Comparison of ENCODE assay signal across 16 cellular contexts in the genomic region with DNA sequence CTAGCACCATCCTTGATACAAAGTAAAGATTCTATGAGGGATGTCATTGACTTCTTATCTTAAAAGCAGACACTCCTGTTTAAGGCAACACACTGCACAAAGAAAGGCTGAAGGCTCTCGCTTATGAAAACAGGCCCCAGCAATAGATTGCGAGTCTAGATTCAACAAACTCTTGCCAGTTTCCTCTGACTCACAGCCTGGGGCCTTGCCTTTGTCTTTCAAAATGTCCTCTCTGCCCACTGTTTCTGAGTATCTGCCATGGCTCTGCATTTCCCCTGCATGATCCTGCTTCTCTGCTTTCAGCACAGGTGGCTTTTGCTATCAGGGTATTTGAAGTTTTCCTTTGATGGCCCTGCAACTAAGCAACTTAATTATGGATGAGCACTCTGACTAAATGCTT. TPM values are rescaled to one million over a fixed set of nuclear protein-coding genes. Genes with fewer than 3 reads are reported as not detected.
DNase-seq lines count a peak whose midpoint lies in the region; ATAC-seq and TF ChIP-seq lines count a peak whose summit lies in the region.
"Had no signal": no experiment of that assay in that cellular context is flagged by ENCODE, and none has a peak within 500 bp of the region (broad histone marks: within the 10 kb centered on the region; RNA-seq: fewer than 3 reads in every experiment).

No MANE protein-coding gene starts in this region.

- H3K27me3 ChIP-seq in RWPE2 (ENCODE audit: insufficient read depth, poor library complexity, severe bottlenecking) (no peaks in the 10 kb centered on the region), fibroblast of lung (ENCODE audit: control insufficient read depth, insufficient read depth, low read length) (no peaks in the 10 kb centered on the region), smooth muscle cell (ENCODE audit: low read depth) (no peaks in the 10 kb centered on the region), MM.1S (replicated peaks; ENCODE audit: insufficient read depth, low read length) (no peaks in the 10 kb centered on the region)
- H3K27me3 ChIP-seq: testis had no signal

- no peaks in the 10 kb centered on the region for H3K9me3 Mint-ChIP-seq in naive thymus-derived CD8-positive, alpha-beta T cell
- H3K9me3 Mint-ChIP-seq: naive B cell had no signal

- no peak overlapping the region for H3K9ac ChIP-seq in fibroblast of lung (ENCODE audit: insufficient read depth, low read length)
- no peak overlapping the region for H3K9ac ChIP-seq in smooth muscle cell (ENCODE audit: low read depth)
- no peak overlapping the region for H3K9ac ChIP-seq in MM.1S (ENCODE audit: low read length)
- H3K9ac ChIP-seq: KMS-11 had no signal

- H3K27ac ChIP-seq in RWPE2 (ENCODE audit: poor library complexity, severe bottlenecking) (no peak overlapping the region), fibroblast of lung (ENCODE audit: insufficient read depth, low read length) (no peak overlapping the region), smooth muscle cell (ENCODE audit: low read depth) (no peak overlapping the region), MM.1S (ENCODE audit: low read length) (no peak overlapping the region)
- H3K27ac ChIP-seq: KMS-11, testis, WERI-Rb-1 had no signal

- POLR2A ChIA-PET in naive thymus-derived CD8-positive, alpha-beta T cell (lab: Charles Lee): no interaction called here

- H4K20me1 ChIP-seq in fibroblast of lung (ENCODE audit: control insufficient read depth, extremely low read depth, insufficient read depth, low read length): no peaks in the 10 kb centered on the region
- no peaks in the 10 kb centered on the region for H4K20me1 ChIP-seq in smooth muscle cell (ENCODE audit: low read depth)
- H4K20me1 ChIP-seq in MM.1S (ENCODE audit: insufficient read depth, low read length): no peaks in the 10 kb centered on the region

- H3K4me1 ChIP-seq in RWPE2 (ENCODE audit: insufficient read depth, poor library complexity, severe bottlenecking) (no peaks in the 10 kb centered on the region), fibroblast of lung (ENCODE audit: control insufficient read depth, extremely low read depth, insufficient read depth, low read length) (no peaks in the 10 kb centered on the region), smooth muscle cell (ENCODE audit: low read depth) (no peaks in the 10 kb centered on the region), MM.1S (ENCODE audit: low read length) (no peaks in the 10 kb centered on the region)
- H3K4me1 ChIP-seq: testis had no signal

- H3K27ac Mint-ChIP-seq in naive thymus-derived CD8-positive, alpha-beta T cell: no peak overlapping the region

- H3K36me3 Mint-ChIP-seq in naive thymus-derived CD8-positive, alpha-beta T cell: no peaks in the 10 kb centered on the region
- H3K36me3 Mint-ChIP-seq: naive B cell had no signal

- H3F3A ChIP-seq in smooth muscle cell (ENCODE audit: low read depth) (no peaks in the 10 kb centered on the region), MM.1S (ENCODE audit: insufficient read depth, low read length) (no peaks in the 10 kb centered on the region)

- peak; percentile 72 for ATAC-seq in RWPE2 (ENCODE audit: low read depth)
- ATAC-seq in GM21360 (IDR thresholded peaks at IDR 0.05; ENCODE audit: unreplicated experiment): no peak
- ATAC-seq in naive thymus-derived CD8-positive, alpha-beta T cell: no peak
- ATAC-seq: sciatic nerve had no signal

- DNase-seq in NCI-H2227 (lab: John Stamatoyannopoulos, UW; ENCODE audit: unreplicated experiment) (peak; percentile 61), NCI-H2227 treated with DMSO at 0.1 percent for 48 hours (lab: John Stamatoyannopoulos, UW) (no peak), RWPE2 (ENCODE audit: low spot score) (no peak), fibroblast of lung (ENCODE audit: low read depth in 2 of 2) (peak; percentile 61 to 71), smooth muscle cell (lab: John Stamatoyannopoulos, UW; ENCODE audit: unreplicated experiment) (no peak), MM.1S (no peak)
- DNase-seq in naive thymus-derived CD8-positive, alpha-beta T cell: no peak
- DNase-seq: DMS153, naive B cell, testis, WERI-Rb-1 had no signal

- H3K79me2 ChIP-seq in fibroblast of lung (ENCODE audit: control insufficient read depth, insufficient read depth, low read length): no peaks in the 10 kb centered on the region
- no peaks in the 10 kb centered on the region for H3K79me2 ChIP-seq in smooth muscle cell (ENCODE audit: low read depth)
- no peaks in the 10 kb centered on the region for H3K79me2 ChIP-seq in MM.1S (ENCODE audit: low read length)

- no peaks in the 10 kb centered on the region for H3K9me3 ChIP-seq in RWPE2 (ENCODE audit: severe bottlenecking)
- no peaks in the 10 kb centered on the region for H3K9me3 ChIP-seq in fibroblast of lung (ENCODE audit: control insufficient read depth, insufficient read depth, low read depth, low read length)
- H3K9me3 ChIP-seq in smooth muscle cell (replicated peaks; ENCODE audit: low read depth): no peaks in the 10 kb centered on the region
- no peaks in the 10 kb centered on the region for H3K9me3 ChIP-seq in MM.1S (replicated peaks; ENCODE audit: insufficient read depth, low read length)
- H3K9me3 ChIP-seq: testis had no signal

- TF ChIP-seq CTCF in RWPE2 (IDR thresholded peaks at IDR 0.05; ENCODE audit: poor library complexity, severe bottlenecking): no peak
- TF ChIP-seq CTCF in fibroblast of lung (conservative IDR thresholded peaks at IDR 0.05 in 1 of 2, IDR thresholded peaks at IDR 0.05 in 1 of 2; ENCODE audit: low read depth in 1 of 2, low read length in 2 of 2): no peak
- no peak for TF ChIP-seq CTCF in smooth muscle cell (IDR thresholded peaks at IDR 0.05; ENCODE audit: borderline replicate concordance, insufficient read depth, poor library complexity, severe bottlenecking)
- no peak for TF ChIP-seq CTCF in MM.1S (IDR thresholded peaks at IDR 0.05; ENCODE audit: low read length)

- H3K9me2 ChIP-seq in MM.1S (replicated peaks; ENCODE audit: insufficient read depth, low read length): no peaks in the 10 kb centered on the region

- H3K4me2 ChIP-seq in fibroblast of lung (ENCODE audit: extremely low read depth, insufficient read depth, low read length) (no peak overlapping the region), smooth muscle cell (no peak overlapping the region), MM.1S (ENCODE audit: low read depth, low read length) (no peak overlapping the region)
- H3K4me2 ChIP-seq: KMS-11 had no signal

- WGBS in smooth muscle cell (ENCODE audit: low lambda C conversion rate): 43% methylated on average over 2 of the region's 2 CpGs

- H3K4me3 ChIP-seq in RWPE2 (ENCODE audit: severe bottlenecking) (no peak overlapping the region), fibroblast of lung (replicated peaks in 1 of 4; ENCODE audit: control extremely low read depth in 1 of 4, insufficient read depth in 1 of 4, low read depth in 3 of 4, low read length in 4 of 4) (no peak overlapping the region), smooth muscle cell (no peak overlapping the region), MM.1S (ENCODE audit: low read length) (no peak overlapping the region)
- H3K4me3 ChIP-seq: testis had no signal

- no peaks in the 10 kb centered on the region for H3K4me1 Mint-ChIP-seq in naive thymus-derived CD8-positive, alpha-beta T cell
- H3K4me1 Mint-ChIP-seq: naive B cell had no signal

- H3K4me3 Mint-ChIP-seq in naive thymus-derived CD8-positive, alpha-beta T cell: no peak overlapping the region
- H3K4me3 Mint-ChIP-seq: naive B cell had no signal

- H3K36me3 ChIP-seq in RWPE2 (ENCODE audit: low read depth) (no peaks in the 10 kb centered on the region), fibroblast of lung (ENCODE audit: control insufficient read depth, insufficient read depth, low read length) (no peaks in the 10 kb centered on the region), smooth muscle cell (ENCODE audit: low read depth) (no peaks in the 10 kb centered on the region), MM.1S (replicated peaks; ENCODE audit: insufficient read depth, low read length) (no peaks in the 10 kb centered on the region)
- H3K36me3 ChIP-seq: WERI-Rb-1 had no signal

- peaks cover 0 to 3% (median 0%) of the 10 kb centered on the region in 5 donors for H3K27me3 Mint-ChIP-seq in naive thymus-derived CD8-positive, alpha-beta T cell

- H2AFZ ChIP-seq in fibroblast of lung (ENCODE audit: low read length) (no peak overlapping the region), smooth muscle cell (ENCODE audit: low read depth) (peak overlapping the region; percentile 37), MM.1S (ENCODE audit: low read length) (no peak overlapping the region)

RNA-seq across cellular contexts. Expression of gene NDP, which starts 32.4 kb away (rescaled TPM):
- total RNA-seq in fibroblast of lung (1.3 and 5.3 TPM in 2 replicates), smooth muscle cell (1.5 and 1.6 TPM in 2 replicates)
- polyA plus RNA-seq in fibroblast of lung (0.79 and 1.6 TPM in 2 replicates), smooth muscle cell (0.33 and 0.88 TPM in 2 replicates)
- polyA plus RNA-seq in fibroblast of lung (2012): 0.58 and 0.91 TPM in 2 replicates
- 1.1 and 1.9 TPM in 2 replicates for polyA minus RNA-seq in fibroblast of lung (ENCODE audit: low replicate concordance)
- total RNA-seq in naive thymus-derived CD8-positive, alpha-beta T cell: not detected
- not detected for polyA plus RNA-seq in naive thymus-derived CD8-positive, alpha-beta T cell
- total RNA-seq: NCI-H460, SK-MEL-5 had no signal

RNA-seq across cellular contexts. Expression of gene MAOB, which starts 58.6 kb away (rescaled TPM):
- total RNA-seq in fibroblast of lung (2.1 and 4.6 TPM in 2 replicates), smooth muscle cell (not detected in 2 replicates)
- polyA plus RNA-seq in fibroblast of lung (3.8 and 21.3 TPM in 2 replicates), smooth muscle cell (0.07 and 0.93 TPM in 2 replicates)
- polyA plus RNA-seq in fibroblast of lung (2012): 3.1 and 18.7 TPM in 2 replicates
- polyA minus RNA-seq in fibroblast of lung (ENCODE audit: low replicate concordance): 0.39 and 2.7 TPM in 2 replicates
- total RNA-seq in naive thymus-derived CD8-positive, alpha-beta T cell: not detected
- not detected for polyA plus RNA-seq in naive thymus-derived CD8-positive, alpha-beta T cell
- total RNA-seq: NCI-H460, SK-MEL-5 had no signal

Comparison
In these comparisons a context has a peak if more than half of its experiments do, and no peak if none do; other contexts are left out.
1. DNase-seq: peak in NCI-H2227 (single experiment) and fibroblast of lung (2 of 2); none in NCI-H2227 treated with DMSO at 0.1 percent for 48 hours (single experiment), RWPE2 (single experiment), smooth muscle cell (single experiment), MM.1S (single experiment) and naive thymus-derived CD8-positive, alpha-beta T cell (0 of 10).